ENCODE assay signal across 17 cellular contexts in the genomic region with DNA sequence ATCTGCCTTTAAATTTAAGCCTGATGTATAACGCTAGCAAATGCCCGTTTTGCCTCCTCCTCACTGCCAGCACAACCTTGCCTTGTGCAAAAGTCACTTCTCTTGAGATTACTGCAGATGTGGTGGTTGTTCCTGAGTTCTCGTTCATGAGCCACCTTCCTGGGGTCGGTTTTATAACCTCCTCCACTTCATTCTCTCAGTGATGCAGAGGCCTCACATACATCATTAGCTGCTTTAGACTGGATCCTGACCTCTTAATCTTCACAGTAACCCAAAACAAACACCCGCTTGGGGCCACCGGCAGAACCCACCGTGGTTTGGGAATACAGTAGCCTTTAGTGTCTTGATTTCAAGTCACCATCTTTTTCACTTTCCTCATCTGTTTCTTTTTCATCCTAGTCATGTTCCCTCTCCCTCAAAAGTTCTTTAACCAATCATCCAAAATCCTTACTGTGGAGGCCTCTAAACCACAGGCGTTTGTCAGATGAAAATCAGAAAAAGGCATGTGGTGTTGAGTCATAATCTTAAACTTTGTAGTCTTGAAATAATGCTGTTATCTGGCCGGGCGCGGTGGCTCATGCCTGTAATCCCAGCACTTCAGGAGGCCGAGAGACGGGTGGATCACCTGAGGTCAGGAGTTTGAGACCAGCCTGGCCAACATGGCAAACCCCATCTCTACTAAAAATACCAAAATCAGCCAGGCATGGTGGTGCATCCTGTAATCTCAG.
DNase-seq lines count a peak whose midpoint lies in the region; ATAC-seq and TF ChIP-seq lines count a peak whose summit lies in the region.
"Had no signal": no experiment of that assay in that cellular context is flagged by ENCODE, and none has a peak within 500 bp of the region (broad histone marks: within the 10 kb centered on the region; RNA-seq: fewer than 3 reads in every experiment).

No MANE protein-coding gene starts in this region.

- DNase-seq in AG09309 (ENCODE audit: low read depth) (peak; percentile 71), HK-2 (ENCODE audit: unreplicated experiment) (peak; percentile 10), astrocyte of the hippocampus (ENCODE audit: low read depth, low spot score) (peak; percentile 83), mesenchymal stem cell (peak; percentile 61), NCI-H146 (lab: John Stamatoyannopoulos, UW) (no peak)
- no peak for DNase-seq in stimulated activated CD4-positive, alpha-beta T cell treated with anti-CD3 and anti-CD28 coated beads, Interleukin-4, amount 100 ng/mL, for 1 hour
- DNase-seq: anterior cingulate cortex; effector memory CD4-positive, alpha-beta T cell; NCI-H1436 treated with DMSO at 0.1 percent for 48 hours; NCI-H69; ovary; SHP77; WERI-Rb-1 had no signal

- TF ChIP-seq CTCF in AG09309 (IDR thresholded peaks at IDR 0.05; ENCODE audit: control insufficient read depth, insufficient read depth, low read depth, low read length, missing control alignments), result no peak

- H3K36me3 ChIP-seq in mesenchymal stem cell (ENCODE audit: control insufficient read depth in 1 of 2, insufficient read depth in 2 of 2, low read depth in 1 of 2, low read length in 2 of 2), result no peaks in the 10 kb centered on the region
- H3K36me3 ChIP-seq: ovary, WERI-Rb-1 had no signal

- H3K27ac ChIP-seq in mesenchymal stem cell (ENCODE audit: low read length, poor library complexity, severe bottlenecking), result peak overlapping the region; percentile 10
- H3K27ac ChIP-seq: BLaER1 treated with 17β-estradiol and CSF1 and Interleukin-3, amounts not matched to agents 10 nM and 100 nM; hepatocyte; ovary; WERI-Rb-1 had no signal

- H2BK12ac ChIP-seq in mesenchymal stem cell (ENCODE audit: low read length in 2 of 2), result peak overlapping the region in 1 of 2 experiments; percentile 84

- H2BK120ac ChIP-seq in mesenchymal stem cell (ENCODE audit: low read depth, low read length), result no peak overlapping the region

- H4K91ac ChIP-seq in mesenchymal stem cell (ENCODE audit: low read length), result no peak overlapping the region

- no peaks in the 10 kb centered on the region for H3K4me1 ChIP-seq in mesenchymal stem cell (ENCODE audit: control insufficient read depth, insufficient read depth, low read depth, low read length)

- WGBS in mesenchymal stem cell, result 78% methylated on average over 13 of the region's 13 CpGs

- peaks cover 2% of the 10 kb centered on the region for H3K79me1 ChIP-seq in mesenchymal stem cell (replicated peaks; ENCODE audit: low read length, poor library complexity, severe bottlenecking)

- no peak overlapping the region for H2AFZ ChIP-seq in mesenchymal stem cell (ENCODE audit: low read depth, low read length)
- H2AFZ ChIP-seq: hepatocyte had no signal

- peak overlapping the region in 1 of 2 experiments; percentile 74 for H3K23ac ChIP-seq in mesenchymal stem cell (ENCODE audit: low read length in 2 of 2)

- H3K4ac ChIP-seq in mesenchymal stem cell (ENCODE audit: low read depth in 1 of 2, low read length in 2 of 2), result no peak overlapping the region

- H2BK15ac ChIP-seq in mesenchymal stem cell (ENCODE audit: low read depth, poor library complexity, severe bottlenecking), result no peak overlapping the region

- no peak overlapping the region for H3K9ac ChIP-seq in mesenchymal stem cell (ENCODE audit: low read length)
- H3K9ac ChIP-seq: BLaER1 treated with 17β-estradiol and CSF1 and Interleukin-3, amounts not matched to agents 10 nM and 100 nM had no signal

- ATAC-seq in HG02571 (IDR thresholded peaks at IDR 0.05; ENCODE audit: unreplicated experiment) (no peak), GM21723 (IDR thresholded peaks at IDR 0.05; ENCODE audit: unreplicated experiment) (no peak)

- no peaks in the 10 kb centered on the region for H3K9me3 ChIP-seq in mesenchymal stem cell (ENCODE audit: control insufficient read depth, low read length)
- H3K9me3 ChIP-seq: BLaER1 treated with 17β-estradiol and CSF1 and Interleukin-3, amounts not matched to agents 10 nM and 100 nM; ovary had no signal

- no peak overlapping the region for H2BK5ac ChIP-seq in mesenchymal stem cell (ENCODE audit: low read depth, low read length, poor library complexity, severe bottlenecking)

- no peaks in the 10 kb centered on the region for H3K27me3 ChIP-seq in mesenchymal stem cell (ENCODE audit: control insufficient read depth in 1 of 2, insufficient read depth in 1 of 2, low read length in 2 of 2)
- H3K27me3 ChIP-seq: BLaER1 treated with 17β-estradiol and CSF1 and Interleukin-3, amounts not matched to agents 10 nM and 100 nM; hepatocyte; ovary had no signal

- no peak overlapping the region for H2AK5ac ChIP-seq in mesenchymal stem cell (ENCODE audit: low read length, severe bottlenecking)

- H3K18ac ChIP-seq in mesenchymal stem cell (ENCODE audit: low read depth in 1 of 2, low read length in 2 of 2), result no peak overlapping the region

- H3K4me3 ChIP-seq in AG09309 (ENCODE audit: control insufficient read depth, low read depth, low read length) (no peak overlapping the region), mesenchymal stem cell (ENCODE audit: insufficient read depth in 1 of 2, low read depth in 1 of 2, low read length in 2 of 2) (no peak overlapping the region)
- H3K4me3 ChIP-seq: BLaER1 treated with 17β-estradiol and CSF1 and Interleukin-3, amounts not matched to agents 10 nM and 100 nM; hepatocyte; ovary had no signal

- no peak overlapping the region for H3K4me2 ChIP-seq in mesenchymal stem cell (ENCODE audit: low read length, poor library complexity, severe bottlenecking)
- H3K4me2 ChIP-seq: hepatocyte had no signal

- peak overlapping the region; percentile 53 for H4K8ac ChIP-seq in mesenchymal stem cell (ENCODE audit: low read length)

- no peak overlapping the region for H3K14ac ChIP-seq in mesenchymal stem cell (ENCODE audit: low read length in 2 of 2)

Comparison
In these comparisons a context has a peak if more than half of its experiments do, and no peak if none do; other contexts are left out.
1. DNase-seq: peak in AG09309 (single experiment), HK-2 (single experiment), astrocyte of the hippocampus (single experiment) and mesenchymal stem cell (single experiment); none in NCI-H146 (single experiment) and stimulated activated CD4-positive, alpha-beta T cell treated with anti-CD3 and anti-CD28 coated beads, Interleukin-4, amount 100 ng/mL, for 1 hour (single experiment).